Comparison of ENCODE assay signal across 11 cellular contexts in genomic region chr3:46114324-46114988, GRCh38.
DNase-seq lines count a peak whose midpoint lies in the region; ATAC-seq and TF ChIP-seq lines count a peak whose summit lies in the region.
"Had no signal": no experiment of that assay in that cellular context is flagged by ENCODE, and none has a peak within 500 bp of the region (broad histone marks: within the 10 kb centered on the region; RNA-seq: fewer than 3 reads in every experiment).

No MANE protein-coding gene starts in this region.

- H3K9me2 ChIP-seq in GM23338 (ENCODE audit: insufficient read depth), result peaks cover 13% of the 10 kb centered on the region; the same call in 1 of the 2 replicates

- TF ChIP-seq EP300 in gastroesophageal sphincter (IDR thresholded peaks at IDR 0.05), result no peak

- DNase-seq in GM23338 (ENCODE audit: low spot score) (no peak), SJSA1 (ENCODE audit: low read depth in 1 of 2, low spot score in 2 of 2) (peak; percentile 51 to 89), NCI-H526 treated with DMSO at 0.1 percent for 48 hours (lab: John Stamatoyannopoulos, UW) (no peak), T-cell (no peak)
- DNase-seq in stimulated activated effector memory CD8-positive, alpha-beta T cell treated with anti-CD3 and anti-CD28 coated beads, Interleukin-12 subunit alpha, Interleukin-12 subunit beta, amount 100 ng/mL, for 72 hours (ENCODE audit: low spot score in 2 of 2), result no peak
- no peak for DNase-seq in activated naive CD4-positive, alpha-beta T cell treated with Interleukin-2 at 50 U/mL for 16 hours
- DNase-seq: activated CD4-positive, alpha-beta memory T cell treated with anti-CD3 and anti-CD28 coated beads, Interleukin-2, amount 10 ng/mL, durations not matched to agents 7 days and 5 days; effector CD8-positive, alpha-beta T cell had no signal

- no peaks in the 10 kb centered on the region for H3K79me2 ChIP-seq in GM23338 (replicated peaks; ENCODE audit: insufficient read depth)

- no peaks in the 10 kb centered on the region for H3F3A ChIP-seq in GM23338 (replicated peaks; ENCODE audit: low read depth)

- H3K27ac Mint-ChIP-seq in GM23338 (peak overlapping the region; percentile 81; the same call in 1 of the 2 replicates), T-cell (no peak overlapping the region)
- peak overlapping the region; percentile 60 for H3K27ac Mint-ChIP-seq in stimulated activated effector memory CD8-positive, alpha-beta T cell treated with anti-CD3 and anti-CD28 coated beads, Interleukin-12 subunit alpha, Interleukin-12 subunit beta, amount 100 ng/mL, for 72 hours
- H3K27ac Mint-ChIP-seq: activated CD4-positive, alpha-beta memory T cell treated with anti-CD3 and anti-CD28 coated beads, Interleukin-2, amount 10 ng/mL, durations not matched to agents 7 days and 5 days; stimulated activated memory B cell treated with anti-CD40 and anti-IgM and Interleukin-4, amounts not matched to agents 10 μg/mL and 1 μg/mL and 100 μg/mL, for 72 hours had no signal

- H3K4me1 Mint-ChIP-seq in GM23338 (peaks cover 21% of the 10 kb centered on the region), T-cell (peaks cover 3 to 23% (median 21%) of the 10 kb centered on the region in 3 donors)
- H3K4me1 Mint-ChIP-seq in stimulated activated effector memory CD8-positive, alpha-beta T cell treated with anti-CD3 and anti-CD28 coated beads, Interleukin-12 subunit alpha, Interleukin-12 subunit beta, amount 100 ng/mL, for 72 hours, result peaks cover 47% of the 10 kb centered on the region

- H3K4me2 ChIP-seq in GM23338, result no peak overlapping the region

- no peaks in the 10 kb centered on the region for H3K9me3 ChIP-seq in SJSA1 (replicated peaks)
- no peaks in the 10 kb centered on the region for H3K9me3 ChIP-seq in gastroesophageal sphincter

- H3K36me3 ChIP-seq in GM23338 (ENCODE audit: insufficient read depth) (no peaks in the 10 kb centered on the region), SJSA1 (no peaks in the 10 kb centered on the region), gastroesophageal sphincter (no peaks in the 10 kb centered on the region)

- H4K20me1 ChIP-seq in GM23338 (replicated peaks; ENCODE audit: insufficient read depth), result no peaks in the 10 kb centered on the region

- CTCF ChIA-PET in T-cell (lab: Charles Lee), result no interaction called here

- H3K9me3 Mint-ChIP-seq in GM23338 (peaks cover 5% of the 10 kb centered on the region; the same call in 2 of the 3 replicates), T-cell (no peaks in the 10 kb centered on the region)
- peaks cover 3% of the 10 kb centered on the region for H3K9me3 Mint-ChIP-seq in stimulated activated effector memory CD8-positive, alpha-beta T cell treated with anti-CD3 and anti-CD28 coated beads, Interleukin-12 subunit alpha, Interleukin-12 subunit beta, amount 100 ng/mL, for 72 hours
- H3K9me3 Mint-ChIP-seq: stimulated activated memory B cell treated with anti-CD40 and anti-IgM and Interleukin-4, amounts not matched to agents 10 μg/mL and 1 μg/mL and 100 μg/mL, for 72 hours had no signal

- peaks cover 2% of the 10 kb centered on the region for H3K4me1 ChIP-seq in GM23338 (ENCODE audit: insufficient read depth)
- H3K4me1 ChIP-seq in SJSA1 (replicated peaks), result peaks cover 70% of the 10 kb centered on the region
- peaks cover 0 to 9% (median 0%) of the 10 kb centered on the region in 3 donors for H3K4me1 ChIP-seq in gastroesophageal sphincter

- H3K4me3 Mint-ChIP-seq in GM23338 (no peak overlapping the region), T-cell (no peak overlapping the region)
- H3K4me3 Mint-ChIP-seq in stimulated activated effector memory CD8-positive, alpha-beta T cell treated with anti-CD3 and anti-CD28 coated beads, Interleukin-12 subunit alpha, Interleukin-12 subunit beta, amount 100 ng/mL, for 72 hours, result no peak overlapping the region
- H3K4me3 Mint-ChIP-seq: activated CD4-positive, alpha-beta memory T cell treated with anti-CD3 and anti-CD28 coated beads, Interleukin-2, amount 10 ng/mL, durations not matched to agents 7 days and 5 days; stimulated activated memory B cell treated with anti-CD40 and anti-IgM and Interleukin-4, amounts not matched to agents 10 μg/mL and 1 μg/mL and 100 μg/mL, for 72 hours had no signal

- H3K36me3 Mint-ChIP-seq in GM23338 (ENCODE audit: low read depth), result peaks cover 7% of the 10 kb centered on the region; the same call in 1 of the 3 replicates
- peaks cover under 1% of the 10 kb centered on the region for H3K36me3 Mint-ChIP-seq in stimulated activated effector memory CD8-positive, alpha-beta T cell treated with anti-CD3 and anti-CD28 coated beads, Interleukin-12 subunit alpha, Interleukin-12 subunit beta, amount 100 ng/mL, for 72 hours
- no peaks in the 10 kb centered on the region for H3K36me3 Mint-ChIP-seq in T-cell
- H3K36me3 Mint-ChIP-seq: stimulated activated memory B cell treated with anti-CD40 and anti-IgM and Interleukin-4, amounts not matched to agents 10 μg/mL and 1 μg/mL and 100 μg/mL, for 72 hours had no signal

- no peak for TF ChIP-seq CTCF in GM23338 (conservative IDR thresholded peaks at IDR 0.05; ENCODE audit: low read depth in 2 of 2)
- no peak for TF ChIP-seq CTCF in gastroesophageal sphincter (IDR thresholded peaks at IDR 0.05)

- POLR2A ChIA-PET in T-cell (lab: Charles Lee), result no interaction called here

- no peak; the same call in 2 of the 3 replicates for ATAC-seq in GM23338
- peak; percentile 82 for ATAC-seq in gastroesophageal sphincter
- ATAC-seq in stimulated activated effector memory CD8-positive, alpha-beta T cell treated with anti-CD3 and anti-CD28 coated beads, Interleukin-12 subunit alpha, Interleukin-12 subunit beta, amount 100 ng/mL, for 72 hours, result no peak
- no peak for ATAC-seq in HG02840 (IDR thresholded peaks at IDR 0.05; ENCODE audit: low FRiP score, unreplicated experiment)
- ATAC-seq in T-cell (replicated peaks in 1 of 4), result no peak
- ATAC-seq: stimulated activated memory B cell treated with anti-CD40 and anti-IgM and Interleukin-4, amounts not matched to agents 10 μg/mL and 1 μg/mL and 100 μg/mL, for 72 hours had no signal

- 0 out of 2 replicates have a peak overlapping the region, but pooled peaks have one; percentile 25 for H2AFZ ChIP-seq in GM23338

- no peaks in the 10 kb centered on the region for H3K27me3 ChIP-seq in GM23338 (ENCODE audit: insufficient read depth)
- no peaks in the 10 kb centered on the region for H3K27me3 ChIP-seq in SJSA1 (replicated peaks)
- no peaks in the 10 kb centered on the region for H3K27me3 ChIP-seq in gastroesophageal sphincter

- H3K27me3 Mint-ChIP-seq in GM23338 (ENCODE audit: insufficient read depth, low read depth, poor library complexity) (no peaks in the 10 kb centered on the region), T-cell (no peaks in the 10 kb centered on the region)
- H3K27me3 Mint-ChIP-seq: stimulated activated memory B cell treated with anti-CD40 and anti-IgM and Interleukin-4, amounts not matched to agents 10 μg/mL and 1 μg/mL and 100 μg/mL, for 72 hours had no signal

- 0% methylated on average over 1 of the region's 1 CpG for WGBS in gastroesophageal sphincter (ENCODE audit: low coverage in 1 of 2), 2 donors

- no peak for TF ChIP-seq POLR2A in gastroesophageal sphincter (IDR thresholded peaks at IDR 0.05)

- H3K4me3 ChIP-seq in GM23338 (no peak overlapping the region), SJSA1 (no peak overlapping the region), gastroesophageal sphincter (no peak overlapping the region)

- H3K27ac ChIP-seq in GM23338 (ENCODE audit: low read depth) (no peak overlapping the region), SJSA1 (peak overlapping the region; percentile 94), gastroesophageal sphincter (peak overlapping the region in 3 of 4 donors; percentile 43 to 60 (median 60))

TF ChIP-seq in GM23338, 12 proteins besides CTCF, POLR2A, EP300 and RAD21 (continues in another document):
- TF ChIP-seq, protein P1, sequence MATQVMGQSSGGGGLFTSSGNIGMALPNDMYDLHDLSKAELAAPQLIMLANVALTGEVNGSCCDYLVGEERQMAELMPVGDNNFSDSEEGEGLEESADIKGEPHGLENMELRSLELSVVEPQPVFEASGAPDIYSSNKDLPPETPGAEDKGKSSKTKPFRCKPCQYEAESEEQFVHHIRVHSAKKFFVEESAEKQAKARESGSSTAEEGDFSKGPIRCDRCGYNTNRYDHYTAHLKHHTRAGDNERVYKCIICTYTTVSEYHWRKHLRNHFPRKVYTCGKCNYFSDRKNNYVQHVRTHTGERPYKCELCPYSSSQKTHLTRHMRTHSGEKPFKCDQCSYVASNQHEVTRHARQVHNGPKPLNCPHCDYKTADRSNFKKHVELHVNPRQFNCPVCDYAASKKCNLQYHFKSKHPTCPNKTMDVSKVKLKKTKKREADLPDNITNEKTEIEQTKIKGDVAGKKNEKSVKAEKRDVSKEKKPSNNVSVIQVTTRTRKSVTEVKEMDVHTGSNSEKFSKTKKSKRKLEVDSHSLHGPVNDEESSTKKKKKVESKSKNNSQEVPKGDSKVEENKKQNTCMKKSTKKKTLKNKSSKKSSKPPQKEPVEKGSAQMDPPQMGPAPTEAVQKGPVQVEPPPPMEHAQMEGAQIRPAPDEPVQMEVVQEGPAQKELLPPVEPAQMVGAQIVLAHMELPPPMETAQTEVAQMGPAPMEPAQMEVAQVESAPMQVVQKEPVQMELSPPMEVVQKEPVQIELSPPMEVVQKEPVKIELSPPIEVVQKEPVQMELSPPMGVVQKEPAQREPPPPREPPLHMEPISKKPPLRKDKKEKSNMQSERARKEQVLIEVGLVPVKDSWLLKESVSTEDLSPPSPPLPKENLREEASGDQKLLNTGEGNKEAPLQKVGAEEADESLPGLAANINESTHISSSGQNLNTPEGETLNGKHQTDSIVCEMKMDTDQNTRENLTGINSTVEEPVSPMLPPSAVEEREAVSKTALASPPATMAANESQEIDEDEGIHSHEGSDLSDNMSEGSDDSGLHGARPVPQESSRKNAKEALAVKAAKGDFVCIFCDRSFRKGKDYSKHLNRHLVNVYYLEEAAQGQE (IDR thresholded peaks at IDR 0.05; ENCODE audit: unreplicated experiment), result no peak
- TF ChIP-seq ZNF331 (CRISPR knock-in tag; IDR thresholded peaks at IDR 0.05; ENCODE audit: low read depth) (no peak), ZNF114 (CRISPR knock-in tag; IDR thresholded peaks at IDR 0.05) (no peak), STAT1 (IDR thresholded peaks at IDR 0.05; ENCODE audit: unreplicated experiment) (no peak)

Comparison
In these comparisons a context has a peak if more than half of its experiments do, and no peak if none do; other contexts are left out.
1. DNase-seq: peak in SJSA1 (2 of 2); none in GM23338 (single experiment), stimulated activated effector memory CD8-positive, alpha-beta T cell treated with anti-CD3 and anti-CD28 coated beads, Interleukin-12 subunit alpha, Interleukin-12 subunit beta, amount 100 ng/mL, for 72 hours (0 of 2), NCI-H526 treated with DMSO at 0.1 percent for 48 hours (single experiment), T-cell (0 of 34) and activated naive CD4-positive, alpha-beta T cell treated with Interleukin-2 at 50 U/mL for 16 hours (single experiment).
2. H3K27ac Mint-ChIP-seq: peak in GM23338 (single experiment) and stimulated activated effector memory CD8-positive, alpha-beta T cell treated with anti-CD3 and anti-CD28 coated beads, Interleukin-12 subunit alpha, Interleukin-12 subunit beta, amount 100 ng/mL, for 72 hours (single experiment); none in T-cell (0 of 2).